29 cellular contexts compared by ENCODE assay signal in genomic region chr7:69042138-69042537, GRCh38.
"Had no signal": no experiment of that assay in that cellular context is flagged by ENCODE, and none has a peak within 500 bp of the region (broad histone marks: within the 10 kb centered on the region; RNA-seq: fewer than 3 reads in every experiment).

No MANE protein-coding gene starts in this region.

- H2AFZ ChIP-seq: neural progenitor cell had no signal

- H3K9ac ChIP-seq: neural progenitor cell had no signal

- H3K27ac ChIP-seq: colonic mucosa, epithelial cell of prostate, foreskin keratinocyte, gastroesophageal sphincter, heart right ventricle, neural progenitor cell, psoas muscle, sigmoid colon, stomach, thyroid gland, vagina had no signal

- H3K4me2 ChIP-seq: neural progenitor cell had no signal

- DNase-seq: colonic mucosa; effector CD8-positive, alpha-beta T cell; endodermal cell; foreskin keratinocyte; glutamatergic neuron; heart right ventricle; hypothalamus; kidney; mucosa of descending colon; naive B cell; nucleus accumbens; posterior cingulate gyrus; psoas muscle; right cardiac atrium; sigmoid colon; stimulated activated CD4-positive, alpha-beta T cell treated with anti-CD3 and anti-CD28 coated beads, Interleukin-2, amount 100 ng/mL, for 24 hours; stimulated activated CD4-positive, alpha-beta T cell treated with anti-CD3 and anti-CD28 coated beads, Interleukin-4, amount 100 ng/mL, for 24 hours; stimulated activated naive CD4-positive, alpha-beta T cell treated with Interleukin-2 at 50 U/mL for 16 hours; stomach; thyroid gland; trophoblast cell had no signal

- H3K27me3 ChIP-seq: colonic mucosa, foreskin keratinocyte, gastroesophageal sphincter, neural progenitor cell, sigmoid colon, stomach, thyroid gland, vagina had no signal

- H3K9me3 ChIP-seq: colonic mucosa, psoas muscle, thyroid gland, vagina had no signal

- FAIRE-seq: kidney had no signal

- ATAC-seq: esophagus mucosa; foreskin keratinocyte; gastroesophageal sphincter; heart right ventricle; left lobe of liver; mucosa of descending colon; psoas muscle; right cardiac atrium; stimulated activated effector memory CD8-positive, alpha-beta T cell treated with anti-CD3 and anti-CD28 coated beads, Interleukin-12 subunit alpha, Interleukin-12 subunit beta, amount 100 ng/mL, for 72 hours had no signal

- H3K4me3 ChIP-seq: colonic mucosa, gastroesophageal sphincter, heart right ventricle, lung, mucosa of descending colon, neural progenitor cell, psoas muscle, sigmoid colon, stomach, thyroid gland, vagina had no signal

- H3K4me1 ChIP-seq: colonic mucosa, foreskin keratinocyte, gastroesophageal sphincter, heart right ventricle, psoas muscle, sigmoid colon, stomach, thyroid gland, vagina had no signal

- H3K36me3 ChIP-seq: colonic mucosa, gastroesophageal sphincter, heart right ventricle, sigmoid colon, stomach, thyroid gland, vagina had no signal
